26 cellular contexts compared by ENCODE assay signal in genomic region chr11:121330614-121331435, GRCh38. TPM values are rescaled to one million over a fixed set of nuclear protein-coding genes. Genes with fewer than 3 reads are reported as not detected.
DNase-seq lines count a peak whose midpoint lies in the region; ATAC-seq, FAIRE-seq and TF ChIP-seq lines count a peak whose summit lies in the region.
"Had no signal": no experiment of that assay in that cellular context is flagged by ENCODE, and none has a peak within 500 bp of the region (broad histone marks: within the 10 kb centered on the region; RNA-seq: fewer than 3 reads in every experiment).

No MANE protein-coding gene starts in this region.

- no peak overlapping the region for H2BK5ac ChIP-seq in H9 (ENCODE audit: insufficient read length, low read length)

- H4K91ac ChIP-seq in H9 (ENCODE audit: insufficient read length, low read depth, low read length): no peak overlapping the region

- no peak overlapping the region for H3K14ac ChIP-seq in H9 (ENCODE audit: insufficient read depth, low read length)

- DNase-seq in GM23338 (ENCODE audit: low spot score) (no peak), K562 (ENCODE audit: extremely low read depth in 1 of 4, low spot score in 3 of 4) (no peak), left cardiac atrium (no peak), neural progenitor cell (ENCODE audit: low spot score) (no peak), H9 (no peak), smooth muscle cell (lab: John Stamatoyannopoulos, UW; ENCODE audit: unreplicated experiment) (no peak)
- DNase-seq: CD8-positive, alpha-beta memory T cell; DMS 273 treated with DMSO at 0.1 percent for 48 hours; DMS79; EL; GDM1; H7; KG1; MM.1S; NCI-H2029; NCI-H446 treated with DMSO at 0.1 percent for 48 hours; NCI-H526; SIG-M5; SW 1271 had no signal

- no peak overlapping the region for H3K4ac ChIP-seq in H9 (ENCODE audit: low read depth, low read length)

- H2BK12ac ChIP-seq in H9 (ENCODE audit: insufficient read length, low read depth, low read length): no peak overlapping the region

- no peak for FAIRE-seq in K562 (lab: Jason Lieb, UNC)
- FAIRE-seq: GM12892 had no signal

- TF ChIP-seq RAD21 in K562 (CRISPR knock-in tag; conservative IDR thresholded peaks at IDR 0.05 in 1 of 2, IDR thresholded peaks at IDR 0.05 in 1 of 2): no peak

- 2% methylated on average over 19 of the region's 19 CpGs for WGBS in K562 (ENCODE audit: insufficient coverage, low coverage, missing lambda C conversion rate)
- no CpG with 5 or more reads among the region's 19 CpGs for WGBS in H9 (ENCODE audit: extremely low coverage, insufficient read length, low lambda C conversion rate)
- 89% methylated on average over 19 of the region's 19 CpGs for WGBS in smooth muscle cell (ENCODE audit: low lambda C conversion rate)

- 0 out of 2 replicates have a peak, but pooled peaks cover 4% of the 10 kb centered on the region for H3K4me1 ChIP-seq in GM23338 (ENCODE audit: insufficient read depth)
- H3K4me1 ChIP-seq in K562 (replicated peaks in 1 of 2; ENCODE audit: control insufficient read depth in 2 of 2, insufficient read depth in 2 of 2, low read length in 2 of 2): no peaks in the 10 kb centered on the region
- no peaks in the 10 kb centered on the region for H3K4me1 ChIP-seq in neural progenitor cell
- H3K4me1 ChIP-seq in H9 (ENCODE audit: insufficient read depth, low read length): no peaks in the 10 kb centered on the region; the same call in 1 of the 2 replicates
- H3K4me1 ChIP-seq in smooth muscle cell (ENCODE audit: low read depth): no peaks in the 10 kb centered on the region

- no peak overlapping the region for H3K9ac ChIP-seq in K562 (ENCODE audit: insufficient read depth in 1 of 2, low read depth in 2 of 2, low read length in 2 of 2)
- H3K9ac ChIP-seq in neural progenitor cell: no peak overlapping the region
- no peak overlapping the region for H3K9ac ChIP-seq in H9 (ENCODE audit: extremely low read depth, insufficient read length, low read length)
- H3K9ac ChIP-seq in smooth muscle cell (ENCODE audit: low read depth): no peak overlapping the region

- no peak overlapping the region for H3K27ac ChIP-seq in GM23338 (ENCODE audit: low read depth)
- no peak overlapping the region for H3K27ac ChIP-seq in K562 (ENCODE audit: extremely low read depth, low read depth, low read length)
- no peak overlapping the region for H3K27ac ChIP-seq in neural progenitor cell
- H3K27ac ChIP-seq in H9 (ENCODE audit: insufficient read length, low read depth, low read length): no peak overlapping the region
- no peak overlapping the region for H3K27ac ChIP-seq in smooth muscle cell (ENCODE audit: low read depth)
- H3K27ac ChIP-seq: RWPE1, SK-N-MC had no signal

- H4K20me1 ChIP-seq in GM23338 (replicated peaks; ENCODE audit: insufficient read depth): no peaks in the 10 kb centered on the region
- no peaks in the 10 kb centered on the region for H4K20me1 ChIP-seq in K562 (replicated peaks; ENCODE audit: control insufficient read depth, insufficient read depth, low read length)
- H4K20me1 ChIP-seq in neural progenitor cell (ENCODE audit: low read depth): no peaks in the 10 kb centered on the region
- no peaks in the 10 kb centered on the region for H4K20me1 ChIP-seq in H9 (ENCODE audit: control insufficient read depth, insufficient read depth, insufficient read length)
- no peaks in the 10 kb centered on the region for H4K20me1 ChIP-seq in smooth muscle cell (ENCODE audit: low read depth)

- H3K9me1 ChIP-seq in K562 (ENCODE audit: control insufficient read depth, insufficient read depth, low read length): no peaks in the 10 kb centered on the region

- H3K9me2 ChIP-seq in GM23338 (ENCODE audit: insufficient read depth): no peaks in the 10 kb centered on the region

- no peaks in the 10 kb centered on the region for H3K79me1 ChIP-seq in H9 (ENCODE audit: insufficient read depth, low read depth, low read length, poor library complexity, severe bottlenecking)

- H3K4me3 Mint-ChIP-seq in GM23338 (no peak overlapping the region), neural progenitor cell (no peak overlapping the region), H9 (no peak overlapping the region)
- H3K4me3 Mint-ChIP-seq: B cell; CD8-positive, alpha-beta memory T cell had no signal

- H2AK5ac ChIP-seq in H9 (ENCODE audit: insufficient read length, low read length): no peak overlapping the region

- no peak for TF ChIP-seq POLR2A in K562 (conservative IDR thresholded peaks at IDR 0.05)

- TF ChIP-seq EP300 in K562 (IDR thresholded peaks at IDR 0.05; ENCODE audit: low read length): no peak

- H3K27me3 Mint-ChIP-seq in GM23338 (ENCODE audit: insufficient read depth, low read depth, poor library complexity) (no peaks in the 10 kb centered on the region), neural progenitor cell (ENCODE audit: insufficient read depth, low read depth) (no peaks in the 10 kb centered on the region), H9 (ENCODE audit: low read depth) (no peaks in the 10 kb centered on the region; the same call in 1 of the 2 replicates)

- no peaks in the 10 kb centered on the region for H3F3A ChIP-seq in GM23338 (replicated peaks; ENCODE audit: low read depth)
- H3F3A ChIP-seq in neural progenitor cell (ENCODE audit: low read depth): peaks cover 5% of the 10 kb centered on the region
- H3F3A ChIP-seq in smooth muscle cell (ENCODE audit: low read depth): no peaks in the 10 kb centered on the region

- no peak overlapping the region for H3K18ac ChIP-seq in H9 (ENCODE audit: insufficient read length, low read depth, low read length)

- H3T11ph ChIP-seq in H9 (ENCODE audit: low read length): no peak overlapping the region

- CTCF ChIA-PET in K562 (lab: Yijun Ruan, JAX; ENCODE audit: low intra/inter-chr PET ratio): no interaction called here

- H3K23ac ChIP-seq in H9 (ENCODE audit: insufficient read length, low read depth, low read length): no peak overlapping the region

- no peak overlapping the region for H4K5ac ChIP-seq in H9 (ENCODE audit: insufficient read length, low read depth, low read length)

- H3K79me2 ChIP-seq in GM23338 (replicated peaks; ENCODE audit: insufficient read depth): no peaks in the 10 kb centered on the region
- H3K79me2 ChIP-seq in K562 (ENCODE audit: control insufficient read depth, insufficient read depth, low read length): no peaks in the 10 kb centered on the region
- no peaks in the 10 kb centered on the region for H3K79me2 ChIP-seq in neural progenitor cell (ENCODE audit: low read depth)
- no peaks in the 10 kb centered on the region for H3K79me2 ChIP-seq in H9 (ENCODE audit: insufficient read depth, low read length)
- H3K79me2 ChIP-seq in smooth muscle cell (ENCODE audit: low read depth): no peaks in the 10 kb centered on the region

- H3K27ac Mint-ChIP-seq in GM23338 (no peak overlapping the region), neural progenitor cell (peak overlapping the region; percentile 9), H9 (no peak overlapping the region)
- H3K27ac Mint-ChIP-seq: B cell; CD14-positive monocyte; CD8-positive, alpha-beta memory T cell had no signal

- H3K36me3 Mint-ChIP-seq in GM23338 (ENCODE audit: low read depth): no peaks in the 10 kb centered on the region
- no peaks in the 10 kb centered on the region for H3K36me3 Mint-ChIP-seq in neural progenitor cell
- no peaks in the 10 kb centered on the region; a peak in 2 of 7 replicates for H3K36me3 Mint-ChIP-seq in H9 (ENCODE audit: insufficient read depth in 1 of 3, low read depth in 3 of 3)
- H3K36me3 Mint-ChIP-seq: CD14-positive monocyte; CD8-positive, alpha-beta memory T cell had no signal

- H2AFZ ChIP-seq in GM23338: peak overlapping the region; percentile 73; the same call in 1 of the 2 replicates
- no peak overlapping the region for H2AFZ ChIP-seq in K562 (ENCODE audit: low read depth, low read length)
- H2AFZ ChIP-seq in neural progenitor cell (replicated peaks): no peak overlapping the region
- H2AFZ ChIP-seq in H9 (ENCODE audit: low read length): no peak overlapping the region
- no peak overlapping the region for H2AFZ ChIP-seq in smooth muscle cell (ENCODE audit: low read depth)

- H3K23me2 ChIP-seq in H9 (ENCODE audit: insufficient read length, low read depth, low read length, poor library complexity, severe bottlenecking): no peaks in the 10 kb centered on the region

- no peak overlapping the region for H3K4me3 ChIP-seq in GM23338
- H3K4me3 ChIP-seq in K562: no peak overlapping the region
- H3K4me3 ChIP-seq in neural progenitor cell: no peak overlapping the region
- H3K4me3 ChIP-seq in smooth muscle cell: no peak overlapping the region
- H3K4me3 ChIP-seq: SK-N-MC had no signal

- H2BK120ac ChIP-seq in H9 (ENCODE audit: low read depth, low read length, poor library complexity, severe bottlenecking): no peak overlapping the region

- H2BK15ac ChIP-seq in H9 (ENCODE audit: low read depth, low read length): no peak overlapping the region

- BruUV-seq in K562 (replicated peaks; lab: Mats Ljungman, UMichigan): no TSS peak

- in situ Hi-C loops in K562 (cut with MboI): no loop called here

- H3K36me3 ChIP-seq in GM23338 (ENCODE audit: insufficient read depth): no peaks in the 10 kb centered on the region
- H3K36me3 ChIP-seq in K562 (ENCODE audit: control insufficient read depth, insufficient read depth, low read length): no peaks in the 10 kb centered on the region
- no peaks in the 10 kb centered on the region for H3K36me3 ChIP-seq in neural progenitor cell
- H3K36me3 ChIP-seq in smooth muscle cell (ENCODE audit: low read depth): no peaks in the 10 kb centered on the region

- no peaks in the 10 kb centered on the region for H3K9me3 ChIP-seq in K562 (replicated peaks; ENCODE audit: control insufficient read depth, insufficient read depth, low read depth, low read length)
- H3K9me3 ChIP-seq in neural progenitor cell (ENCODE audit: low read depth): peaks cover 3% of the 10 kb centered on the region
- H3K9me3 ChIP-seq in H9 (ENCODE audit: control insufficient read depth, low read depth, low read length): no peaks in the 10 kb centered on the region
- no peaks in the 10 kb centered on the region for H3K9me3 ChIP-seq in smooth muscle cell (replicated peaks; ENCODE audit: low read depth)

- POLR2A ChIA-PET in K562 (lab: Yijun Ruan, JAX): no interaction called here

- no peaks in the 10 kb centered on the region for H3K27me3 ChIP-seq in GM23338 (ENCODE audit: insufficient read depth)
- peaks cover 0 to 21% of the 10 kb centered on the region in 2 experiments; a peak in 3 of 5 replicates for H3K27me3 ChIP-seq in K562 (ENCODE audit: control insufficient read depth in 2 of 2, insufficient read depth in 2 of 2, low read length in 2 of 2)
- H3K27me3 ChIP-seq in neural progenitor cell: no peaks in the 10 kb centered on the region
- no peaks in the 10 kb centered on the region for H3K27me3 ChIP-seq in H9 (ENCODE audit: insufficient read depth, low read length)
- peaks cover 24% of the 10 kb centered on the region for H3K27me3 ChIP-seq in smooth muscle cell (ENCODE audit: low read depth)

- no peak overlapping the region for H2BK20ac ChIP-seq in H9 (ENCODE audit: low read depth, low read length, poor library complexity, severe bottlenecking)

- no peak for TF ChIP-seq CTCF in GM23338 (conservative IDR thresholded peaks at IDR 0.05; ENCODE audit: low read depth in 2 of 2)
- no peak for TF ChIP-seq CTCF in K562 (IDR thresholded peaks at IDR 0.05 in 2 of 3, conservative IDR thresholded peaks at IDR 0.05 in 1 of 3; ENCODE audit: insufficient read depth in 2 of 3, low read depth in 1 of 3, low read length in 3 of 3)
- no peak for TF ChIP-seq CTCF in neural progenitor cell (IDR thresholded peaks at IDR 0.05)
- TF ChIP-seq CTCF in H9 (conservative IDR thresholded peaks at IDR 0.05): no peak
- TF ChIP-seq CTCF in smooth muscle cell (IDR thresholded peaks at IDR 0.05; ENCODE audit: borderline replicate concordance, insufficient read depth, poor library complexity, severe bottlenecking): no peak

- no peak overlapping the region for H3K56ac ChIP-seq in H9 (ENCODE audit: insufficient read length, low read depth, low read length)

- no peak overlapping the region for H3K4me2 ChIP-seq in GM23338
- no peak overlapping the region for H3K4me2 ChIP-seq in K562 (ENCODE audit: insufficient read depth, low read length)
- no peak overlapping the region for H3K4me2 ChIP-seq in neural progenitor cell
- H3K4me2 ChIP-seq in H9 (ENCODE audit: insufficient read depth, insufficient read length, low read length): no peak overlapping the region
- no peak overlapping the region for H3K4me2 ChIP-seq in smooth muscle cell

- H3K4me1 Mint-ChIP-seq in GM23338 (peaks cover 6% of the 10 kb centered on the region; the same call in 2 of the 3 replicates), neural progenitor cell (no peaks in the 10 kb centered on the region), H9 (peaks cover 2 to 6% of the 10 kb centered on the region in 2 experiments; a peak in 2 of 4 replicates)

- H4K8ac ChIP-seq in H9 (replicated peaks; ENCODE audit: insufficient read length, low read depth, low read length): no peak overlapping the region

- intact Hi-C loops in K562 (cut with micrococcal nuclease): no loop called here
- intact Hi-C loops in left cardiac atrium (cut with DNase I): no loop called here

- H3K9me3 Mint-ChIP-seq in GM23338 (no peaks in the 10 kb centered on the region), neural progenitor cell (no peaks in the 10 kb centered on the region), H9 (no peaks in the 10 kb centered on the region; a peak in 1 of 5 replicates)
- H3K9me3 Mint-ChIP-seq: CD14-positive monocyte; CD8-positive, alpha-beta memory T cell had no signal

- ATAC-seq in GM23338 (no peak), K562 (no peak), left cardiac atrium (peak; percentile 86 to 88), SK-N-SH treated with all-trans-retinoic acid at 6 μM for 48 hours (no peak)
- ATAC-seq: Panc1 had no signal

RNA-seq across cellular contexts. Expression of gene SC5D, which starts 38.3 kb away (rescaled TPM):
- total RNA-seq in GM23338 (2014; rRNA removed; shearing (Covaris generic)): 118 and 138 TPM in 2 replicates
- 66.7 and 79.0 TPM in 2 replicates for polyA plus RNA-seq in GM23338 (2016; fragmentation: Nextera tagmentation; extraction: Ambion mirVana)
- 49.8 and 77.7 TPM in 2 replicates for total RNA-seq in K562 (2011; cell fraction: chromatin; rRNA removed; ENCODE audit: low replicate concordance)
- 44.7 and 62.4 TPM in 2 replicates for total RNA-seq in K562 (2011; cell fraction: nucleolus; rRNA removed)
- total RNA-seq in K562 (2011; cell fraction: nucleoplasm; rRNA removed): 83.0 and 88.7 TPM in 2 replicates
- 7.6 and 9.9 TPM in 2 replicates for total RNA-seq in K562 (2014; rRNA removed)
- total RNA-seq in K562 (2014; rRNA removed; fragmentation: Illumina TruSeq; extraction: Trizol): 18.0 and 20.3 TPM in 2 replicates
- total RNA-seq in K562 (2015; rRNA removed; fragmentation: Illumina TruSeq; extraction: Trizol): 14.7 and 16.1 TPM in 2 replicates
- 12.0 and 13.8 TPM in 2 replicates for total RNA-seq in K562 (2021)
- 49.2 and 84.0 TPM in 2 replicates for polyA plus RNA-seq in K562 (2011; rRNA removed)
- 15.9 and 24.3 TPM in 2 replicates for polyA plus RNA-seq in K562 (2011; cell fraction: cytosol; rRNA removed)
- polyA plus RNA-seq in K562 (2011; cell fraction: nucleus; rRNA removed): 22.4 and 29.3 TPM in 2 replicates
- 17.8 and 51.5 TPM in 2 replicates for polyA plus RNA-seq in K562 (2012)
- 19.5 and 23.9 TPM in 2 replicates for polyA plus RNA-seq in K562 (2014; fragmentation: Illumina TruSeq; extraction: Trizol)
- polyA plus RNA-seq in K562 (2014; fragmentation: Nextera tagmentation; extraction: Ambion mirVana): 10 to 100 TPM; 17.4 to 20.3 TPM
- 15.2 and 19.8 TPM in 2 replicates for polyA plus RNA-seq in K562 (2014; rRNA removed)
- 41.8 and 79.6 TPM in 2 replicates for polyA minus RNA-seq in K562 (2011; rRNA and poly(A)+ RNA removed)
- polyA minus RNA-seq in K562 (2011; cell fraction: cytosol; rRNA and poly(A)+ RNA removed): 13.2 and 23.8 TPM in 2 replicates
- 11.6 and 16.3 TPM in 2 replicates for polyA minus RNA-seq in K562 (2011; cell fraction: nucleus; rRNA and poly(A)+ RNA removed)
- 10 to 100 TPM; 26.2 to 29.5 TPM for total RNA-seq in left cardiac atrium
- 43.3 and 80.7 TPM in 2 replicates for total RNA-seq in neural progenitor cell (ENCODE audit: low replicate concordance)
- 90.4 and 92.0 TPM in 2 replicates for total RNA-seq in H9 (2021)
- 138 and 168 TPM in 2 replicates for total RNA-seq in smooth muscle cell
- polyA plus RNA-seq in smooth muscle cell: 59.5 and 73.1 TPM in 2 replicates

Comparison
In these comparisons a context has a peak if more than half of its experiments do, and no peak if none do; other contexts are left out.
1. ATAC-seq: peak in left cardiac atrium (2 of 2); none in GM23338 (single experiment), K562 (single experiment) and SK-N-SH treated with all-trans-retinoic acid at 6 μM for 48 hours (single experiment).